33 cellular contexts compared by ENCODE assay signal in the genomic region with DNA sequence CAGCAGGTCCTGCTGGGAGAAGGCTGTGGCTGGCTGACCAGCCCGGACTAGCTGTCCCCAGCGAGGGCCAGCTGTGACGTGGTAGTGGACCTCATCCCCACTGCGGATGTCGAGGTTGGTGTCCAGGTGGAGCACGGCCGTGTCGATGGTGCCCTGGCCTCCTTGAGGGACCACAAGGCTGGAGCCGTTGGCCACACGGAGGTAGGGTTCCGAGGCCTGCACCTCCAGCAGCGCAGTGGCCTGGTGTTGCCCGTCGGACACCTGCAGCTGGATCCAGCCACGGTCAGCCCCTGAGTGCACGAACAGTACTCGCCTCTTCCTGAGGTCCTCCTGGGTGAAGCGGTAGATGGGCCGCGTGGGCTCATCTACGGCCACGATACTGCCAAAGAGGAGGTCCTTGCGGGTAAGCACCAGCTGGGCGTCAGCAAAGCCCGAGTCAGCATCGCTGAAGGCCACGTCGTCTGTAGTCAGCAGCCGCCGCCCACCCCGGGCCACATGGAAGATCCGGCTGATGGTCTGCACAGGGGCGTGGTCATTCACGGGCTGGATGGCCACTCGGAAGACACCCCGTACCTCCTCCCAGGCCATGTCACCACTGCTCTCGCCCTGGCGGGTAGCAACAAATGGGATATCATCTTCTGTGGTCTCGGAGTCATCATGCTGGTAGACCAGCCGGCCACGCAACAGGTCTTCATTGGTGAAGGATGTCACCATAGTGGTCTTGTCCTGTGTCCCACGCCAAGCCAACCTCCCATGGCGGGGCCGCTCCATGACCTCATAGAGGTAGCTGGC. TPM values are rescaled to one million over a fixed set of nuclear protein-coding genes. Genes with fewer than 3 reads are reported as not detected.
"Had no signal": no experiment of that assay in that cellular context is flagged by ENCODE, and none has a peak within 500 bp of the region (broad histone marks: within the 10 kb centered on the region; RNA-seq: fewer than 3 reads in every experiment).

No MANE protein-coding gene starts in this region.

- H3K36me3 Mint-ChIP-seq: activated CD4-positive, alpha-beta memory T cell treated with anti-CD3 and anti-CD28 coated beads for 36 hours; natural killer cell treated with Interleukin-12 subunit alpha and Interleukin-12 subunit beta and Interleukin-15 and Interleukin-18, amount 100 ng/mL, for 72 hours; stimulated activated naive B cell treated with anti-CD40 and anti-IgM and Interleukin-4, amounts not matched to agents 10 μg/mL and 1 μg/mL and 100 μg/mL, for 72 hours had no signal

- H3K4me2 ChIP-seq: SK-N-SH had no signal

- H3K27ac Mint-ChIP-seq: activated CD4-positive, alpha-beta memory T cell treated with anti-CD3 and anti-CD28 coated beads for 36 hours; activated CD4-positive, alpha-beta T cell treated with anti-CD3 and anti-CD28 coated beads, Interleukin-2, amount 10 ng/mL, durations not matched to agents 24 days and 14 days; activated naive CD8-positive, alpha-beta T cell treated with anti-CD3 and anti-CD28 coated beads, Interleukin-2, amount 50 U/mL, for 24 hours; activated T-cell treated with anti-CD3 and anti-CD28 coated beads, Interleukin-2, amount 50 U/mL, for 24 hours; natural killer cell treated with Interleukin-12 subunit alpha and Interleukin-12 subunit beta and Interleukin-15 and Interleukin-18, amount 100 ng/mL, for 72 hours; stimulated activated naive B cell treated with anti-CD40 and anti-IgM and Interleukin-4, amounts not matched to agents 10 μg/mL and 1 μg/mL and 100 μg/mL, for 72 hours; T-helper 17 cell had no signal

- H3K27me3 ChIP-seq: breast epithelium, pancreas, stomach, tibial nerve had no signal

- H3K9me3 Mint-ChIP-seq: activated CD4-positive, alpha-beta memory T cell treated with anti-CD3 and anti-CD28 coated beads for 36 hours; activated CD4-positive, alpha-beta T cell treated with anti-CD3 and anti-CD28 coated beads, Interleukin-2, amount 10 ng/mL, durations not matched to agents 24 days and 14 days; activated naive CD8-positive, alpha-beta T cell treated with anti-CD3 and anti-CD28 coated beads, Interleukin-2, amount 50 U/mL, for 24 hours; activated T-cell treated with anti-CD3 and anti-CD28 coated beads, Interleukin-2, amount 50 U/mL, for 24 hours; natural killer cell treated with Interleukin-12 subunit alpha and Interleukin-12 subunit beta and Interleukin-15 and Interleukin-18, amount 100 ng/mL, for 72 hours; stimulated activated naive B cell treated with anti-CD40 and anti-IgM and Interleukin-4, amounts not matched to agents 10 μg/mL and 1 μg/mL and 100 μg/mL, for 72 hours had no signal

- H3K9ac ChIP-seq: SK-N-SH had no signal

- H3K27ac ChIP-seq: breast epithelium, epithelial cell of prostate, heart right ventricle, lower lobe of right lung, neutrophil, pancreas, prostate gland, stomach, suprapubic skin had no signal

- DNase-seq: activated CD4-positive, alpha-beta memory T cell treated with anti-CD3 and anti-CD28 coated beads for 36 hours; activated CD4-positive, alpha-beta T cell treated with anti-CD3 and anti-CD28 coated beads, Interleukin-2, amount 10 ng/mL, durations not matched to agents 24 days and 14 days; activated CD4-positive, CD25-positive, alpha-beta regulatory T cell treated with anti-CD3 and anti-CD28 coated beads, Interleukin-2, amount 50 U/mL, for 72 hours; activated CD8-positive, alpha-beta memory T cell treated with anti-CD3 and anti-CD28 coated beads, Interleukin-2, amount 50 U/mL, for 48 hours; activated gamma-delta T cell; activated naive CD4-positive, alpha-beta T cell treated with anti-CD3 and anti-CD28 coated beads, Interleukin-2, amount 50 U/mL, for 16 hours; activated naive CD8-positive, alpha-beta T cell treated with anti-CD3 and anti-CD28 coated beads, Interleukin-2, amount 50 U/mL, for 24 hours; activated T-cell treated with anti-CD3 and anti-CD28 coated beads, Interleukin-2, amount 50 U/mL, for 24 hours; amygdala; central memory CD4-positive, alpha-beta T cell; dermis blood vessel endothelial cell; effector CD4-positive, alpha-beta T cell; heart right ventricle; kidney glomerular epithelial cell; lower lobe of right lung; mesendoderm; SK-N-SH; stimulated activated CD4-positive, alpha-beta T cell treated with anti-CD3 and anti-CD28 coated beads, Interleukin-15, amount 100 ng/mL, for 24 hours; stimulated activated CD4-positive, alpha-beta T cell treated with anti-CD3 and anti-CD28 coated beads, Interleukin-2, amount 100 ng/mL, for 24 hours; stimulated activated naive B cell treated with anti-CD40 and anti-IgM and Interleukin-4, amounts not matched to agents 10 μg/mL and 1 μg/mL and 100 μg/mL, for 72 hours; stomach; SW 1271; T-helper 17 cell; T1000 had no signal

- H3K4me3 Mint-ChIP-seq: activated CD4-positive, alpha-beta memory T cell treated with anti-CD3 and anti-CD28 coated beads for 36 hours; activated CD4-positive, alpha-beta T cell treated with anti-CD3 and anti-CD28 coated beads, Interleukin-2, amount 10 ng/mL, durations not matched to agents 24 days and 14 days; activated naive CD8-positive, alpha-beta T cell treated with anti-CD3 and anti-CD28 coated beads, Interleukin-2, amount 50 U/mL, for 24 hours; activated T-cell treated with anti-CD3 and anti-CD28 coated beads, Interleukin-2, amount 50 U/mL, for 24 hours; natural killer cell treated with Interleukin-12 subunit alpha and Interleukin-12 subunit beta and Interleukin-15 and Interleukin-18, amount 100 ng/mL, for 72 hours; stimulated activated naive B cell treated with anti-CD40 and anti-IgM and Interleukin-4, amounts not matched to agents 10 μg/mL and 1 μg/mL and 100 μg/mL, for 72 hours; T-helper 17 cell had no signal

- H3K4me3 ChIP-seq: breast epithelium, heart right ventricle, lower lobe of right lung, pancreas, prostate gland, stomach, suprapubic skin, tibial nerve had no signal

- ATAC-seq: activated naive CD8-positive, alpha-beta T cell treated with anti-CD3 and anti-CD28 coated beads, Interleukin-2, amount 50 U/mL, for 24 hours; heart right ventricle; left lobe of liver; lower lobe of right lung; natural killer cell treated with Interleukin-12 subunit alpha and Interleukin-12 subunit beta and Interleukin-15 and Interleukin-18, amount 100 ng/mL, for 72 hours; pancreas; stimulated activated naive B cell treated with anti-CD40 and anti-IgM and Interleukin-4, amounts not matched to agents 10 μg/mL and 1 μg/mL and 100 μg/mL, for 72 hours; T-helper 17 cell had no signal

- H3K36me3 ChIP-seq: breast epithelium, lower lobe of right lung, neutrophil, pancreas, prostate gland had no signal

- H3K9me3 ChIP-seq: breast epithelium, heart right ventricle, lower lobe of right lung, neutrophil, pancreas, prostate gland, SK-N-SH, stomach, suprapubic skin, tibial nerve had no signal

- H3K4me1 ChIP-seq: pancreas, prostate gland had no signal

RNA-seq across cellular contexts. Expression of gene CSPG4, which starts 25.0 kb away (rescaled TPM):
- total RNA-seq: activated CD4-positive, alpha-beta memory T cell treated with anti-CD3 and anti-CD28 coated beads for 36 hours; activated CD4-positive, alpha-beta T cell treated with anti-CD3 and anti-CD28 coated beads, Interleukin-2, amount 10 ng/mL, durations not matched to agents 24 days and 14 days; natural killer cell treated with Interleukin-12 subunit alpha and Interleukin-12 subunit beta and Interleukin-15 and Interleukin-18, amount 100 ng/mL, for 72 hours had no signal
